ENCODE assay signal across 28 cellular contexts in the genomic region with DNA sequence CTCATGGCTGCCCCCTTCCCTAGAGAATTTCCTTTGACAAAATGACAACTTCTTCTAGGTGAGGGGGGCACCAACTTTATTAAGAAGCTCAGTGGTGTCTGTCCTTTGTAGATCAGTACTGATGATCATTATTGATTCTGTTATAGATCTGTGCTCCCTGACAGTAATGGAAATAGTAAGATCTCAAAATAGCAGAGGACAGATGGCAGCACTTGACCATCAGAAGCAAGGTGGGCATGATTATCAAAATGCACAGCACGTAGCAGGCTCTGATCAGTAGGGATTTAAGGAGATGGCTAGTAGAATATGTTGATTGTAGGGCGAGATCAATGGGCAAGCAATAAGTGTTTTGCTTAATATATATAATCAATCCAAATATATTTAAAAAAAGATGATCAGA.
"Had no signal": no experiment of that assay in that cellular context is flagged by ENCODE, and none has a peak within 500 bp of the region (broad histone marks: within the 10 kb centered on the region; RNA-seq: fewer than 3 reads in every experiment).

No MANE protein-coding gene starts in this region.

- H3K4me3 ChIP-seq: adrenal gland, body of pancreas, esophagus muscularis mucosa, gastroesophageal sphincter had no signal

- FAIRE-seq: colon had no signal

- H3K27me3 ChIP-seq: adrenal gland, body of pancreas, esophagus muscularis mucosa, gastroesophageal sphincter had no signal

- H3K27ac ChIP-seq: adrenal gland, body of pancreas, esophagus muscularis mucosa, foreskin keratinocyte, gastroesophageal sphincter, WERI-Rb-1 had no signal

- H3K9me3 ChIP-seq: adrenal gland, body of pancreas, esophagus muscularis mucosa, gastroesophageal sphincter had no signal

- H3K4me1 ChIP-seq: adrenal gland, esophagus muscularis mucosa, foreskin keratinocyte, gastroesophageal sphincter had no signal

- ATAC-seq: activated CD4-positive, CD25-positive, alpha-beta regulatory T cell treated with anti-CD3 and anti-CD28 coated beads, Interleukin-2, amount 50 U/mL, for 24 hours; activated CD8-positive, alpha-beta T cell treated with anti-CD3 and anti-CD28 coated beads for 36 hours; activated T-cell treated with anti-CD3 and anti-CD28 coated beads, Interleukin-2, amount 50 U/mL, for 4 hours; activated T-helper 17 cell treated with anti-CD3 and anti-CD28 coated beads, Interleukin-2, amount 50 U/mL, for 72 hours; body of pancreas; effector memory CD8-positive, alpha-beta T cell; foreskin keratinocyte; gastroesophageal sphincter; T-helper 17 cell had no signal

- DNase-seq: activated B cell treated with CpG ODN at 0.5 μM for 24 hours; activated CD4-positive, alpha-beta T cell treated with anti-CD3 and anti-CD28 coated beads for 48 hours; activated CD4-positive, alpha-beta T cell treated with anti-CD3 and anti-CD28 coated beads, Interleukin-2, amount 50 U/mL, for 1 hour; activated CD4-positive, alpha-beta T cell treated with anti-CD3 and anti-CD28 coated beads, Interleukin-2, amount 50 U/mL, for 48 hours; activated CD8-positive, alpha-beta memory T cell treated with anti-CD3 and anti-CD28 coated beads for 24 hours; activated CD8-positive, alpha-beta T cell treated with anti-CD3 and anti-CD28 coated beads for 36 hours; activated effector memory CD4-positive, alpha-beta T cell treated with Interleukin-2 at 50 U/mL for 16 hours; activated gamma-delta T cell treated with Interleukin-2 at 50 U/mL for 16 hours; activated naive CD4-positive, alpha-beta T cell treated with anti-CD3 and anti-CD28 coated beads, Interleukin-2, amount 50 U/mL, for 16 hours; activated naive CD4-positive, alpha-beta T cell treated with Interleukin-2 at 50 U/mL for 16 hours; activated T-cell treated with anti-CD3 and anti-CD28 coated beads, Interleukin-2, amount 50 U/mL, for 4 hours; adrenal gland; aorta; body of pancreas; caudate nucleus; cortex of kidney; dermis blood vessel endothelial cell; effector CD4-positive, alpha-beta T cell; effector memory CD8-positive, alpha-beta T cell; foreskin keratinocyte; T-helper 17 cell; T1000; WERI-Rb-1 had no signal

- H3K36me3 ChIP-seq: adrenal gland, esophagus muscularis mucosa, gastroesophageal sphincter, WERI-Rb-1 had no signal
